8 cellular contexts compared by ENCODE assay signal in the genomic region with DNA sequence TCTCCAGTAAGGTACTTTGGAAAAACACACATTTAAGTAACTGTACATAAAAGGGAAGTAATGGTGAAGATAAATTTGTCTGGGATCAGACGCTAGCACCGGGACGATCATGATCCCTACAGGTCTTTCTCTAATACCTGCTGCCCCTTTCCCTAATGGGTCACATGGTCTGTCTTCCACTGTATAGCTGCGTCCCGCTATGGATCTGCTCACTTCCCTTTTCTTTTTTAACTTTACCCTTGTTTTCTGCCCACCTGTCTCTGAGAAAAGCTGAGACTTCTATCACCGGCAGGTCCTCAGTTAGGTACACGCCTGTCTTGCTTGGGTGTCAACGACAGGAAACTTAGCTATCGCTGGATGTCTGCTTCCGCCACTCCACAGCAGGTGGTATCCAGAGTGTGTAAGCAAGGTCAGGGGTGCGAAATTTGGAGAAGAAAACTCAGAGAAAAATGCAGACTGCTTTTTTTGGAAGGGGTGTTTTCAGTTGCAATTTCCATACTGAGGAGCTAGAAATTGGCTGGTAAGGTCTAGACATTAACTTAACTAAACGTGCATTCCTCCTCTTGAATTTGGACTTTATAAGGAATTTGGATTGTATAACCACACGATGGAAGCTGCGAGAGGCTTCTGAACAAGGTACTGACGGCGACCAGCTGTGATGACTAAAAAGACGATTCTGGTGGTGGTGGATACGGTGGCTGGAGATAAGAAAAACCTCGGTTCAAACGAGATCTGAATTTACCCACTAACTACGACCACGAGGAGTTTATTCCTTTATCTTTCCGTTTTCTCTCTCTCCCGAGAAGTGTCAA. TPM values are rescaled to one million over a fixed set of nuclear protein-coding genes. Genes with fewer than 3 reads are reported as not detected.
DNase-seq lines count a peak whose midpoint lies in the region; ATAC-seq and TF ChIP-seq lines count a peak whose summit lies in the region.

No MANE protein-coding gene starts in this region.

- no peaks in the 10 kb centered on the region for H3K36me3 ChIP-seq in naive thymus-derived CD4-positive, alpha-beta T cell (ENCODE audit: control insufficient read depth in 2 of 3, insufficient read depth in 3 of 3, low read length in 3 of 3)

- H3K9me3 Mint-ChIP-seq in naive thymus-derived CD4-positive, alpha-beta T cell = no peaks in the 10 kb centered on the region

- intact Hi-C loops in dorsolateral prefrontal cortex (cut with DNase I) = loop anchor here (2.0 to 10.0 kb wide), 4 partner anchors 281 to 1291 kb away; partner anchors contain the start of genes ADAMTS16 (in 1 of the 2) and TENT4A (in 1 of the 2)
- intact Hi-C loops in naive thymus-derived CD4-positive, alpha-beta T cell (cut with micrococcal nuclease) = no loop called here

- H3K27me3 Mint-ChIP-seq in naive thymus-derived CD4-positive, alpha-beta T cell = no peaks in the 10 kb centered on the region

- H3K36me3 Mint-ChIP-seq in naive thymus-derived CD4-positive, alpha-beta T cell = peaks cover 0 to 11% (median 2%) of the 10 kb centered on the region in 5 donors

- POLR2A ChIA-PET in naive thymus-derived CD4-positive, alpha-beta T cell (lab: Charles Lee) = interaction anchor here (0.7 to 2.0 kb wide), 6 partner anchors 10 to 1301 kb away, joined by 3 to 13 read pairs (median 4); partner anchors contain the start of genes MED10, NSUN2 and SRD5A1

- no peaks in the 10 kb centered on the region for H3K27me3 ChIP-seq in dorsolateral prefrontal cortex
- H3K27me3 ChIP-seq in naive thymus-derived CD4-positive, alpha-beta T cell (ENCODE audit: control insufficient read depth in 2 of 2, insufficient read depth in 2 of 2, low read length in 2 of 2) = no peaks in the 10 kb centered on the region

- peak; percentile 19 for ATAC-seq in HG03025 (IDR thresholded peaks at IDR 0.05; ENCODE audit: low FRiP score, unreplicated experiment)
- no peak for ATAC-seq in naive thymus-derived CD4-positive, alpha-beta T cell

- peaks cover 6 to 23% (median 16%) of the 10 kb centered on the region in 7 donors for H3K4me1 Mint-ChIP-seq in naive thymus-derived CD4-positive, alpha-beta T cell

- peak overlapping the region; percentile 94 to 100 (median 100) for H3K27ac ChIP-seq in dorsolateral prefrontal cortex
- H3K27ac ChIP-seq in naive thymus-derived CD4-positive, alpha-beta T cell (ENCODE audit: low read depth, low read length) = peak overlapping the region; percentile 90

- peak overlapping the region in 7 of 10 donors; percentile 88 to 96 (median 93) for H3K4me3 Mint-ChIP-seq in naive thymus-derived CD4-positive, alpha-beta T cell

- no peak for TF ChIP-seq CTCF in dorsolateral prefrontal cortex (IDR thresholded peaks at IDR 0.05 in 54 of 56, conservative IDR thresholded peaks at IDR 0.05 in 2 of 56; ENCODE audit: low read depth in 1 of 56, partially characterized antibody in 56 of 56)

- CTCF ChIA-PET in naive thymus-derived CD4-positive, alpha-beta T cell (lab: Charles Lee) = interaction anchor here (0.7 kb wide), 1 partner anchor 11 kb away, joined by 3 read pairs; no protein-coding TSS in a partner anchor

- peak overlapping the region in 7 of 9 donors; percentile 92 to 99 (median 97) for H3K27ac Mint-ChIP-seq in naive thymus-derived CD4-positive, alpha-beta T cell

- H3K4me3 ChIP-seq in dorsolateral prefrontal cortex = peak overlapping the region; percentile 47 to 100 (median 95)
- H3K4me3 ChIP-seq in naive thymus-derived CD4-positive, alpha-beta T cell (ENCODE audit: low read length) = peak overlapping the region; percentile 84

- DNase-seq in NCI-H2029 (lab: John Stamatoyannopoulos, UW) (peak; percentile 22), NCI-H2029 treated with DMSO at 0.1 percent for 48 hours (lab: John Stamatoyannopoulos, UW) (no peak), SW480 (ENCODE audit: low spot score) (peak; percentile 51), dorsolateral prefrontal cortex (no peak), midbrain (lab: John Stamatoyannopoulos, UW) (no peak), H4 (ENCODE audit: low spot score) (no peak)
- peak in 7 of 9 donors; percentile 23 to 40 (median 35) for DNase-seq in naive thymus-derived CD4-positive, alpha-beta T cell

- no peaks in the 10 kb centered on the region for H3K9me3 ChIP-seq in naive thymus-derived CD4-positive, alpha-beta T cell (ENCODE audit: control insufficient read depth in 2 of 3, low read length in 3 of 3)

- peaks cover 33 to 35% of the 10 kb centered on the region in 2 donors for H3K4me1 ChIP-seq in naive thymus-derived CD4-positive, alpha-beta T cell (ENCODE audit: control insufficient read depth in 2 of 2, insufficient read depth in 2 of 2, low read length in 2 of 2)

RNA-seq across cellular contexts. Expression of gene ICE1, which starts 1.1 kb away (rescaled TPM):
- 10 to 100 TPM; 31.0 to 47.1 (median 37.4) TPM for total RNA-seq in dorsolateral prefrontal cortex
- total RNA-seq in naive thymus-derived CD4-positive, alpha-beta T cell = 10 to 100 TPM; 30.2 to 47.6 (median 35.8) TPM
- 10 to 100 TPM; 17.2 to 18.9 TPM for polyA plus RNA-seq in naive thymus-derived CD4-positive, alpha-beta T cell
- total RNA-seq in H4 (2014; rRNA removed; shearing (Covaris generic)) = 14.1 and 19.1 TPM in 2 replicates

Comparison
In these comparisons a context has a peak if more than half of its experiments do, and no peak if none do; other contexts are left out.
1. DNase-seq: peak in NCI-H2029 (single experiment), SW480 (single experiment) and naive thymus-derived CD4-positive, alpha-beta T cell (7 of 9); none in NCI-H2029 treated with DMSO at 0.1 percent for 48 hours (single experiment), dorsolateral prefrontal cortex (0 of 10), midbrain (single experiment) and H4 (single experiment).
2. intact Hi-C loops: an anchor here in dorsolateral prefrontal cortex (2.0 to 10.0 kb wide); none called in naive thymus-derived CD4-positive, alpha-beta T cell.